ENCODE assay signal across 6 cellular contexts in the genomic region with DNA sequence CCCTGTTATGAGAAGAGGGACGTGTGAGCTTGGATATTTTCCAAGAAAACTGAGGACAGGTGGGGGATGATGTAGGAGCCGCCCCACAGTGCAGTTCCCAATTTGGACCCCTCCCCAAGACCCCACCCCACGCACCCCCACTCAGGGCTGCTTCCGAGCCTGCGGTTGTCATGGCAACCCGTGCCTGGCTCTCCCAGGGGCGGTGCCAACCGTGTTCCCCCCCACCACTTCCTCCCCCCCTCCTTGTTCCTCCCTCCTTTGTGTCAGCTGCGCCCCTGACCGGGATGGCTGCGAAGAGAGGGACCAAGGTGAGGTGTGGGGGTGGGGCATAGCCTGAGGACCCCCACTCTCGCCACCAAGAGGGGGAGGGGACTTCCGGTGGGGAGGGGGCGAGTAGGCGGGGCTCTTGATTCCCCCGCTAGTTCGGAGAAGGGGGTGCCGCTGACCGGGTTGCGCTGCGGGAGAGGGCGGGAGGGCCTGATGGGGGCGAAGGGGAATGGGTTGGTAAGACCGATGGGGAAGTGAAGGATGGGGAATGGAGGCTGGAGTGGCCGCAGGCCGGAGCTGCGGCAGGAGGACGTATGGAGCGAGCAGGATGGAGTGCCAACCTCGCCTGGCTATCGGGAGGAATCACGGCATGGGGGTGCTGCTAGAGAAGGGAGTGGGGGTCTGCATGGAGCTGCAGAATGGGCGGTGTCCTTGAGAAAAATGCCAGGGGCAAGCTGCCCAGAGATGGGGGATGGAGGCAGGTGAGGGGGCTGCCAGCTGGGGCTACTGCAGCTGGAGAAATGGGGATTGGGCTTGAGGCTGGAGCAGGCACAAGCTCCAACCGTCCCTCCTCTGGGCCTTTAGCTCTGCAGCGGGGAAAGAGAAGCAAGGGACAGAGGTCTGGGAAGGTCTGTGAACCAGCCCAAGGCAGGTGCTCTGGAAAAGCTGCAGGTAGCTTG.
A peak's percentile ranks its signal among the peaks of the same experiment; 100 is the strongest.
DNase-seq lines count a peak whose midpoint lies in the region; ATAC-seq and TF ChIP-seq lines count a peak whose summit lies in the region.

No MANE protein-coding gene starts in this region.

- peak overlapping the region; percentile 68 for H2AFZ ChIP-seq in KMS-11 (ENCODE audit: low read depth)

- TF ChIP-seq CTCF in KMS-11 (conservative IDR thresholded peaks at IDR 0.05; ENCODE audit: low read depth, low read length) (no peak), foreskin fibroblast (IDR thresholded peaks at IDR 0.05; ENCODE audit: low read depth, low read length) (no peak)

- peak overlapping the region; percentile 95 for H3K4me3 Mint-ChIP-seq in stimulated activated memory B cell treated with anti-CD40 and anti-IgM and Interleukin-4, amounts not matched to agents 10 μg/mL and 1 μg/mL and 100 μg/mL, for 72 hours

- H3K27me3 ChIP-seq in KMS-11 (ENCODE audit: insufficient read depth, low read depth), result no peaks in the 10 kb centered on the region

- H3K4me3 ChIP-seq in KMS-11 (IDR thresholded peaks at IDR 0.05; ENCODE audit: insufficient read depth, low read depth, low read length) (peak overlapping the region; percentile 92), foreskin fibroblast (ENCODE audit: low read depth in 1 of 2, low read length in 2 of 2) (peak overlapping the region; percentile 91 to 99)

- peak overlapping the region; percentile 96 for H3K27ac Mint-ChIP-seq in stimulated activated memory B cell treated with anti-CD40 and anti-IgM and Interleukin-4, amounts not matched to agents 10 μg/mL and 1 μg/mL and 100 μg/mL, for 72 hours

- no peaks in the 10 kb centered on the region for H4K20me1 ChIP-seq in KMS-11 (ENCODE audit: insufficient read depth)

- peaks cover 18% of the 10 kb centered on the region for H3K79me2 ChIP-seq in KMS-11 (ENCODE audit: insufficient read depth, low read depth)

- H3K9ac ChIP-seq in KMS-11, result peak overlapping the region; percentile 74

- peaks cover 46% of the 10 kb centered on the region for H3K4me1 Mint-ChIP-seq in stimulated activated memory B cell treated with anti-CD40 and anti-IgM and Interleukin-4, amounts not matched to agents 10 μg/mL and 1 μg/mL and 100 μg/mL, for 72 hours

- peak overlapping the region; percentile 53; the same call in 1 of the 2 replicates for H3K27ac ChIP-seq in KMS-11

- peaks cover 38% of the 10 kb centered on the region for H3K4me1 ChIP-seq in KMS-11 (ENCODE audit: low read depth, poor library complexity, severe bottlenecking)

- H3K9me3 Mint-ChIP-seq in stimulated activated memory B cell treated with anti-CD40 and anti-IgM and Interleukin-4, amounts not matched to agents 10 μg/mL and 1 μg/mL and 100 μg/mL, for 72 hours, result no peaks in the 10 kb centered on the region

- peak; percentile 49 to 55 for DNase-seq in activated CD4-positive, alpha-beta T cell treated with anti-CD3 and anti-CD28 coated beads for 4 hours
- DNase-seq in foreskin fibroblast (peak in 1 of 2 donors; percentile 73), hippocampal formation (lab: John Stamatoyannopoulos, UW) (no peak)

- no peaks in the 10 kb centered on the region; the same call in 1 of the 2 replicates for H3K36me3 ChIP-seq in KMS-11 (ENCODE audit: insufficient read depth)

- H3K36me3 Mint-ChIP-seq in stimulated activated memory B cell treated with anti-CD40 and anti-IgM and Interleukin-4, amounts not matched to agents 10 μg/mL and 1 μg/mL and 100 μg/mL, for 72 hours, result peaks cover 18% of the 10 kb centered on the region

- ATAC-seq in stimulated activated memory B cell treated with anti-CD40 and anti-IgM and Interleukin-4, amounts not matched to agents 10 μg/mL and 1 μg/mL and 100 μg/mL, for 72 hours, result no peak
- ATAC-seq in HG02884 (IDR thresholded peaks at IDR 0.05; ENCODE audit: unreplicated experiment), result no peak

- peak overlapping the region; percentile 97 for H3K4me2 ChIP-seq in KMS-11

- H3K27me3 Mint-ChIP-seq in stimulated activated memory B cell treated with anti-CD40 and anti-IgM and Interleukin-4, amounts not matched to agents 10 μg/mL and 1 μg/mL and 100 μg/mL, for 72 hours, result no peaks in the 10 kb centered on the region

Comparison
In these comparisons a context has a peak if more than half of its experiments do, and no peak if none do; other contexts are left out.
1. DNase-seq: peak in activated CD4-positive, alpha-beta T cell treated with anti-CD3 and anti-CD28 coated beads for 4 hours (2 of 2); none in hippocampal formation (0 of 2).